Comparison of ENCODE assay signal across 32 cellular contexts in the genomic region with DNA sequence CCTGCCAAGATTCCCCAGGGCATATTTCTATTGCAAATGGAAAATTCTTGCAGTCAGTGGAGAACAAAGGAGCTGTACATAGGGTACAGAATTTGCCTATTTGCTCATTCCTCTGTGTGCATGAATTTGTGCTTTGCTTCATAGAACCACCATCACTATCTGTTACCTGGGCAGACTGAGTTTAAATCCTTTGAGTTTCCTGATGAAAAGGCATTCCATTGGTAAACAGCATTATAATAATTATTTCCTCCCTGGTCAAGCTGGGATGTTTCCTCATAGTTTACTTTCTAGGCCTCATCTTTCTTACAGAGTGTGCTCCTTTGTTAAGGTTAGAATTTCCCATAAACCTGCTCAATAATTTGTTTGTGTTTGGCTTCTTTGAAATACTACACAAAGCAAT. TPM values are rescaled to one million over a fixed set of nuclear protein-coding genes. Genes with fewer than 3 reads are reported as not detected.
"Had no signal": no experiment of that assay in that cellular context is flagged by ENCODE, and none has a peak within 500 bp of the region (broad histone marks: within the 10 kb centered on the region; RNA-seq: fewer than 3 reads in every experiment).

No MANE protein-coding gene starts in this region.

- ATAC-seq: activated CD8-positive, alpha-beta T cell treated with anti-CD3 and anti-CD28 coated beads, Interleukin-2, amount 10 ng/mL, durations not matched to agents 7 days and 5 days; activated naive CD4-positive, alpha-beta T cell treated with anti-CD3 and anti-CD28 coated beads, Interleukin-2, amount 50 U/mL, for 72 hours; activated T-cell treated with anti-CD3 and anti-CD28 coated beads, Interleukin-2, amount 50 U/mL, for 4 hours; Panc1 had no signal

- H3K27me3 Mint-ChIP-seq: activated CD4-positive, alpha-beta T cell treated with anti-CD3 and anti-CD28 coated beads, Interleukin-2, amount 10 ng/mL, durations not matched to agents 24 days and 14 days had no signal

- H3K27ac Mint-ChIP-seq: activated CD4-positive, alpha-beta T cell treated with anti-CD3 and anti-CD28 coated beads, Interleukin-2, amount 10 ng/mL, durations not matched to agents 24 days and 14 days; activated CD8-positive, alpha-beta T cell treated with anti-CD3 and anti-CD28 coated beads, Interleukin-2, amount 10 ng/mL, durations not matched to agents 7 days and 5 days; activated naive CD4-positive, alpha-beta T cell treated with anti-CD3 and anti-CD28 coated beads for 36 hours; activated naive CD4-positive, alpha-beta T cell treated with anti-CD3 and anti-CD28 coated beads, Interleukin-2, amount 50 U/mL, for 72 hours; activated T-helper 1 cell treated with anti-CD3 and anti-CD28 coated beads, Interleukin-12 subunit alpha, Interleukin-12 subunit beta, Interleukin-2, Interleukin-4 antibody, amounts not matched to agents 30 ng/mL and 10 ng/mL and 1 ng/mL, durations not matched to agents 14 hours and 24 hours and 36 hours had no signal

- H3K9me3 Mint-ChIP-seq: activated CD4-positive, alpha-beta T cell treated with anti-CD3 and anti-CD28 coated beads, Interleukin-2, amount 10 ng/mL, durations not matched to agents 24 days and 14 days; activated naive CD4-positive, alpha-beta T cell treated with anti-CD3 and anti-CD28 coated beads for 36 hours; activated T-helper 1 cell treated with anti-CD3 and anti-CD28 coated beads, Interleukin-12 subunit alpha, Interleukin-12 subunit beta, Interleukin-2, Interleukin-4 antibody, amounts not matched to agents 30 ng/mL and 10 ng/mL and 1 ng/mL, durations not matched to agents 14 hours and 24 hours and 36 hours had no signal

- H3K27me3 ChIP-seq: adrenal gland, body of pancreas had no signal

- H3K4me1 ChIP-seq: adrenal gland, SJCRH30 had no signal

- H3K36me3 ChIP-seq: adrenal gland, SJCRH30 had no signal

- H3K4me1 Mint-ChIP-seq: activated CD4-positive, alpha-beta T cell treated with anti-CD3 and anti-CD28 coated beads, Interleukin-2, amount 10 ng/mL, durations not matched to agents 24 days and 14 days had no signal

- H3K4me3 ChIP-seq: adrenal gland, body of pancreas, SJCRH30, SK-N-MC had no signal

- H3K9me3 ChIP-seq: adrenal gland, body of pancreas, SJCRH30 had no signal

- H3K36me3 Mint-ChIP-seq: activated naive CD4-positive, alpha-beta T cell treated with anti-CD3 and anti-CD28 coated beads, Interleukin-2, amount 50 U/mL, for 72 hours had no signal

- H3K4me3 Mint-ChIP-seq: activated CD4-positive, alpha-beta T cell treated with anti-CD3 and anti-CD28 coated beads, Interleukin-2, amount 10 ng/mL, durations not matched to agents 24 days and 14 days; activated CD8-positive, alpha-beta T cell treated with anti-CD3 and anti-CD28 coated beads, Interleukin-2, amount 10 ng/mL, durations not matched to agents 7 days and 5 days; activated naive CD4-positive, alpha-beta T cell treated with anti-CD3 and anti-CD28 coated beads for 36 hours; activated T-cell treated with anti-CD3 and anti-CD28 coated beads, Interleukin-2, amount 50 U/mL, for 4 hours; activated T-helper 1 cell treated with anti-CD3 and anti-CD28 coated beads, Interleukin-12 subunit alpha, Interleukin-12 subunit beta, Interleukin-2, Interleukin-4 antibody, amounts not matched to agents 30 ng/mL and 10 ng/mL and 1 ng/mL, durations not matched to agents 14 hours and 24 hours and 36 hours had no signal

- H3K4me2 ChIP-seq: KMS-11 had no signal

- H3K9ac ChIP-seq: KMS-11 had no signal

- H3K27ac ChIP-seq: adrenal gland, body of pancreas, KMS-11, SJCRH30, SK-N-MC had no signal

- DNase-seq: activated CD4-positive, alpha-beta T cell treated with anti-CD3 and anti-CD28 coated beads, Interleukin-2, amount 10 ng/mL, durations not matched to agents 24 days and 14 days; activated CD4-positive, alpha-beta T cell treated with anti-CD3 and anti-CD28 coated beads, Interleukin-2, amount 50 U/mL, for 48 hours; activated CD8-positive, alpha-beta T cell treated with anti-CD3 and anti-CD28 coated beads, Interleukin-2, amount 10 ng/mL, durations not matched to agents 7 days and 5 days; activated gamma-delta T cell treated with Interleukin-2 at 50 U/mL for 16 hours; activated naive CD4-positive, alpha-beta T cell treated with anti-CD3 and anti-CD28 coated beads for 36 hours; activated T-cell treated with anti-CD3 and anti-CD28 coated beads, Interleukin-2, amount 50 U/mL, for 4 hours; adrenal gland; cerebellar nuclear complex; NCI-H1105; NCI-H1417 treated with DMSO at 0.1 percent for 48 hours; NCI-H1694 treated with DMSO at 0.1 percent for 48 hours; NCI-H2029; NCI-H345; NCI-H524 treated with DMSO at 0.1 percent for 48 hours; NK-92 treated with Interleukin-12 subunit alpha and Interleukin-12 subunit beta, amount 100 ng/mL, for 24 hours; SHP77; SJCRH30; T1000 had no signal

RNA-seq across cellular contexts. Expression of a gene that starts 0.8 kb away (rescaled TPM):
- total RNA-seq: activated CD4-positive, alpha-beta T cell treated with anti-CD3 and anti-CD28 coated beads, Interleukin-2, amount 10 ng/mL, durations not matched to agents 24 days and 14 days; activated CD8-positive, alpha-beta T cell treated with anti-CD3 and anti-CD28 coated beads, Interleukin-2, amount 10 ng/mL, durations not matched to agents 7 days and 5 days; activated naive CD4-positive, alpha-beta T cell treated with anti-CD3 and anti-CD28 coated beads for 36 hours; activated naive CD4-positive, alpha-beta T cell treated with anti-CD3 and anti-CD28 coated beads, Interleukin-2, amount 50 U/mL, for 72 hours; activated T-helper 1 cell treated with anti-CD3 and anti-CD28 coated beads, Interleukin-12 subunit alpha, Interleukin-12 subunit beta, Interleukin-2, Interleukin-4 antibody, amounts not matched to agents 30 ng/mL and 10 ng/mL and 1 ng/mL, durations not matched to agents 14 hours and 24 hours and 36 hours; astrocyte; LHCN-M2; NCI-H460; OCI-LY7; RPMI7951; SJCRH30; T-helper 1 cell treated with Interleukin-12 subunit alpha and Interleukin-12 subunit beta and Interleukin-4 antibody, amounts not matched to agents 30 ng/mL and 1 ng/mL, for 36 hours; T-helper 2 cell treated with Interferon-gamma antibody and Interleukin-4, amounts not matched to agents 100 ng/mL and 5 ng/mL, for 36 hours had no signal

RNA-seq across cellular contexts. Expression of a gene that starts 27.2 kb away (rescaled TPM):
- total RNA-seq: activated CD4-positive, alpha-beta T cell treated with anti-CD3 and anti-CD28 coated beads, Interleukin-2, amount 10 ng/mL, durations not matched to agents 24 days and 14 days; activated CD8-positive, alpha-beta T cell treated with anti-CD3 and anti-CD28 coated beads, Interleukin-2, amount 10 ng/mL, durations not matched to agents 7 days and 5 days; activated naive CD4-positive, alpha-beta T cell treated with anti-CD3 and anti-CD28 coated beads for 36 hours; activated naive CD4-positive, alpha-beta T cell treated with anti-CD3 and anti-CD28 coated beads, Interleukin-2, amount 50 U/mL, for 72 hours; activated T-cell treated with anti-CD3 and anti-CD28 coated beads, Interleukin-2, amount 50 U/mL, for 4 hours; activated T-helper 1 cell treated with anti-CD3 and anti-CD28 coated beads, Interleukin-12 subunit alpha, Interleukin-12 subunit beta, Interleukin-2, Interleukin-4 antibody, amounts not matched to agents 30 ng/mL and 10 ng/mL and 1 ng/mL, durations not matched to agents 14 hours and 24 hours and 36 hours; adrenal gland; astrocyte; body of pancreas; bronchial epithelial cell; LHCN-M2; NCI-H460; OCI-LY7; RPMI7951; SJCRH30; T-helper 1 cell treated with Interleukin-12 subunit alpha and Interleukin-12 subunit beta and Interleukin-4 antibody, amounts not matched to agents 30 ng/mL and 1 ng/mL, for 36 hours; T-helper 2 cell treated with Interferon-gamma antibody and Interleukin-4, amounts not matched to agents 100 ng/mL and 5 ng/mL, for 36 hours had no signal
